ENCODE assay signal across 1 cellular context in the genomic region with DNA sequence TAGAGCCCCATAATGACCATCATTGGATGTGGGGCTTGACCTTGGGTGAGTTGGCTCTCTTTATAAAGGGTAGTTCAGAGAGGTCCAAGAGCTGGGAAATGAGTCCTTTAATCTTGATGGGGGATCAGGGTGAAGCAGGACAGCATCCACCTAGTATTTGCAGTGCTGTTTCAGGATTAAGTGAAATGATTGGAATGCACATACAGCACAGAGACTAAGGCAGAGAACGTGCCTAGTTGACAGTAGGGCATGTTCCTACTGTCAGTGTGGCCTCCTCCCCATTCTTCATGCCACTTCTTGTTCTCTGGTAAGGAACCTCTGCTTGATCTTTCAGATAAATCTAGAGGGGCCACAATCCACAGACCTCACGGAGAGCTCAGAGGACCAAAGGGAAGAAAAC.
TF ChIP-seq lines count a peak whose summit lies in the region.

No MANE protein-coding gene starts in this region.

TF ChIP-seq in GM23338, 12 proteins besides CTCF, POLR2A, EP300 and RAD21 (continued from another document):
- TF ChIP-seq, protein P1, sequence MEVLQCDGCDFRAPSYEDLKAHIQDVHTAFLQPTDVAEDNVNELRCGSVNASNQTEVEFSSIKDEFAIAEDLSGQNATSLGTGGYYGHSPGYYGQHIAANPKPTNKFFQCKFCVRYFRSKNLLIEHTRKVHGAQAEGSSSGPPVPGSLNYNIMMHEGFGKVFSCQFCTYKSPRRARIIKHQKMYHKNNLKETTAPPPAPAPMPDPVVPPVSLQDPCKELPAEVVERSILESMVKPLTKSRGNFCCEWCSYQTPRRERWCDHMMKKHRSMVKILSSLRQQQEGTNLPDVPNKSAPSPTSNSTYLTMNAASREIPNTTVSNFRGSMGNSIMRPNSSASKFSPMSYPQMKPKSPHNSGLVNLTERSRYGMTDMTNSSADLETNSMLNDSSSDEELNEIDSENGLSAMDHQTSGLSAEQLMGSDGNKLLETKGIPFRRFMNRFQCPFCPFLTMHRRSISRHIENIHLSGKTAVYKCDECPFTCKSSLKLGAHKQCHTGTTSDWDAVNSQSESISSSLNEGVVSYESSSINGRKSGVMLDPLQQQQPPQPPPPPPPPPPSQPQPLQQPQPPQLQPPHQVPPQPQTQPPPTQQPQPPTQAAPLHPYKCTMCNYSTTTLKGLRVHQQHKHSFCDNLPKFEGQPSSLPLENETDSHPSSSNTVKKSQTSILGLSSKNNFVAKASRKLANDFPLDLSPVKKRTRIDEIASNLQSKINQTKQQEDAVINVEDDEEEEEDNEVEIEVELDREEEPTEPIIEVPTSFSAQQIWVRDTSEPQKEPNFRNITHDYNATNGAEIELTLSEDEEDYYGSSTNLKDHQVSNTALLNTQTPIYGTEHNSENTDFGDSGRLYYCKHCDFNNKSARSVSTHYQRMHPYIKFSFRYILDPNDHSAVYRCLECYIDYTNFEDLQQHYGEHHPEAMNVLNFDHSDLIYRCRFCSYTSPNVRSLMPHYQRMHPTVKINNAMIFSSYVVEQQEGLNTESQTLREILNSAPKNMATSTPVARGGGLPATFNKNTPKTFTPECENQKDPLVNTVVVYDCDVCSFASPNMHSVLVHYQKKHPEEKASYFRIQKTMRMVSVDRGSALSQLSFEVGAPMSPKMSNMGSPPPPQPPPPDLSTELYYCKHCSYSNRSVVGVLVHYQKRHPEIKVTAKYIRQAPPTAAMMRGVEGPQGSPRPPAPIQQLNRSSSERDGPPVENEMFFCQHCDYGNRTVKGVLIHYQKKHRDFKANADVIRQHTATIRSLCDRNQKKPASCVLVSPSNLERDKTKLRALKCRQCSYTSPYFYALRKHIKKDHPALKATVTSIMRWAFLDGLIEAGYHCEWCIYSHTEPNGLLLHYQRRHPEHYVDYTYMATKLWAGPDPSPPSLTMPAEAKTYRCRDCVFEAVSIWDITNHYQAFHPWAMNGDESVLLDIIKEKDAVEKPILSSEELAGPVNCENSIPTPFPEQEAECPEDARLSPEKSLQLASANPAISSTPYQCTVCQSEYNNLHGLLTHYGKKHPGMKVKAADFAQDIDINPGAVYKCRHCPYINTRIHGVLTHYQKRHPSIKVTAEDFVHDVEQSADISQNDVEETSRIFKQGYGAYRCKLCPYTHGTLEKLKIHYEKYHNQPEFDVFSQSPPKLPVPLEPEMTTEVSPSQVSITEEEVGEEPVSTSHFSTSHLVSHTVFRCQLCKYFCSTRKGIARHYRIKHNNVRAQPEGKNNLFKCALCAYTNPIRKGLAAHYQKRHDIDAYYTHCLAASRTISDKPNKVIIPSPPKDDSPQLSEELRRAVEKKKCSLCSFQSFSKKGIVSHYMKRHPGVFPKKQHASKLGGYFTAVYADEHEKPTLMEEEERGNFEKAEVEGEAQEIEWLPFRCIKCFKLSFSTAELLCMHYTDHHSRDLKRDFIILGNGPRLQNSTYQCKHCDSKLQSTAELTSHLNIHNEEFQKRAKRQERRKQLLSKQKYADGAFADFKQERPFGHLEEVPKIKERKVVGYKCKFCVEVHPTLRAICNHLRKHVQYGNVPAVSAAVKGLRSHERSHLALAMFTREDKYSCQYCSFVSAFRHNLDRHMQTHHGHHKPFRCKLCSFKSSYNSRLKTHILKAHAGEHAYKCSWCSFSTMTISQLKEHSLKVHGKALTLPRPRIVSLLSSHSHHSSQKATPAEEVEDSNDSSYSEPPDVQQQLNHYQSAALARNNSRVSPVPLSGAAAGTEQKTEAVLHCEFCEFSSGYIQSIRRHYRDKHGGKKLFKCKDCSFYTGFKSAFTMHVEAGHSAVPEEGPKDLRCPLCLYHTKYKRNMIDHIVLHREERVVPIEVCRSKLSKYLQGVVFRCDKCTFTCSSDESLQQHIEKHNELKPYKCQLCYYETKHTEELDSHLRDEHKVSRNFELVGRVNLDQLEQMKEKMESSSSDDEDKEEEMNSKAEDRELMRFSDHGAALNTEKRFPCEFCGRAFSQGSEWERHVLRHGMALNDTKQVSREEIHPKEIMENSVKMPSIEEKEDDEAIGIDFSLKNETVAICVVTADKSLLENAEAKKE (CRISPR knock-in tag; IDR thresholded peaks at IDR 0.05) = no peak
- TF ChIP-seq ZNF331 (CRISPR knock-in tag; IDR thresholded peaks at IDR 0.05; ENCODE audit: low read depth) (no peak), EZH2phosphoT487 (IDR thresholded peaks at IDR 0.05; ENCODE audit: unreplicated experiment) (no peak), POLR2AphosphoS5 (IDR thresholded peaks at IDR 0.05; ENCODE audit: low read depth) (no peak), EZH2 (IDR thresholded peaks at IDR 0.05; ENCODE audit: low read depth, unreplicated experiment) (no peak), CREB1 (CRISPR knock-in tag; IDR thresholded peaks at IDR 0.05; ENCODE audit: low read depth) (no peak), STAT1 (IDR thresholded peaks at IDR 0.05; ENCODE audit: unreplicated experiment) (no peak), ZNF114 (CRISPR knock-in tag; IDR thresholded peaks at IDR 0.05) (no peak), REST (IDR thresholded peaks at IDR 0.05; ENCODE audit: unreplicated experiment) (no peak), ETS1 (IDR thresholded peaks at IDR 0.05) (no peak), JUNB (IDR thresholded peaks at IDR 0.05; ENCODE audit: unreplicated experiment) (no peak)
